ENCODE assay signal across 1 cellular context in the genomic region with DNA sequence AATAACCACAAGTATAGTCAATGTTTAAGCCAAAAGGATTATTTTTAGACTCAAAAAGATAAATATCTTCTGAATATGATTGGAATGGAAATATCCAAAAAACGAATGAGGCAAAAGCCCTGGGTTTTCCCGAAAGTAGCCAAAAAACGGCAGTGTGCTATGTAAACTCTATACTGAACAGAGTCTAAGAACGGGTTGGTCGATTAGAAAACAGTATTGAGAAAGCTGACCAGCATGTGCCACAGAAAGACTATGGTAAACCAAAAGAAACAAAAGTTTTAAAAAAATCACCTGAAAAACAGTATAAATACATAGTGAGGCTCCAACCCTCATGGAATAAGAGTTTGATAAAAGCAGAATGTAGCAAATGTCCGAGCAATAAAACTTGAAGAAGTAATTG.
TF ChIP-seq lines count a peak whose summit lies in the region.

No MANE protein-coding gene starts in this region.

TF ChIP-seq in GM12878, 131 proteins besides CTCF, POLR2A, EP300 and RAD21 (continued from another document):
- TF ChIP-seq, protein P1, sequence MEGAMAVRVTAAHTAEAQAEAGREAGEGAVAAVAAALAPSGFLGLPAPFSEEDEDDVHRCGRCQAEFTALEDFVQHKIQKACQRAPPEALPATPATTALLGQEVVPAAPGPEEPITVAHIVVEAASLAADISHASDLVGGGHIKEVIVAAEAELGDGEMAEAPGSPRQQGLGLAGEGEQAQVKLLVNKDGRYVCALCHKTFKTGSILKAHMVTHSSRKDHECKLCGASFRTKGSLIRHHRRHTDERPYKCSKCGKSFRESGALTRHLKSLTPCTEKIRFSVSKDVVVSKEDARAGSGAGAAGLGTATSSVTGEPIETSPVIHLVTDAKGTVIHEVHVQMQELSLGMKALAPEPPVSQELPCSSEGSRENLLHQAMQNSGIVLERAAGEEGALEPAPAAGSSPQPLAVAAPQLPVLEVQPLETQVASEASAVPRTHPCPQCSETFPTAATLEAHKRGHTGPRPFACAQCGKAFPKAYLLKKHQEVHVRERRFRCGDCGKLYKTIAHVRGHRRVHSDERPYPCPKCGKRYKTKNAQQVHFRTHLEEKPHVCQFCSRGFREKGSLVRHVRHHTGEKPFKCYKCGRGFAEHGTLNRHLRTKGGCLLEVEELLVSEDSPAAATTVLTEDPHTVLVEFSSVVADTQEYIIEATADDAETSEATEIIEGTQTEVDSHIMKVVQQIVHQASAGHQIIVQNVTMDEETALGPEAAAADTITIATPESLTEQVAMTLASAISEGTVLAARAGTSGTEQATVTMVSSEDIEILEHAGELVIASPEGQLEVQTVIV (IDR thresholded peaks at IDR 0.05; ENCODE audit: borderline replicate concordance, partially characterized antibody), result no peak
- TF ChIP-seq EZH2 (IDR thresholded peaks at IDR 0.05; ENCODE audit: borderline replicate concordance, control insufficient read depth, low read depth, low read length), result no peak
TF ChIP-seq in GM12878: peak in this region for 0.
